ENCODE assay signal across 1 cellular context in the genomic region with DNA sequence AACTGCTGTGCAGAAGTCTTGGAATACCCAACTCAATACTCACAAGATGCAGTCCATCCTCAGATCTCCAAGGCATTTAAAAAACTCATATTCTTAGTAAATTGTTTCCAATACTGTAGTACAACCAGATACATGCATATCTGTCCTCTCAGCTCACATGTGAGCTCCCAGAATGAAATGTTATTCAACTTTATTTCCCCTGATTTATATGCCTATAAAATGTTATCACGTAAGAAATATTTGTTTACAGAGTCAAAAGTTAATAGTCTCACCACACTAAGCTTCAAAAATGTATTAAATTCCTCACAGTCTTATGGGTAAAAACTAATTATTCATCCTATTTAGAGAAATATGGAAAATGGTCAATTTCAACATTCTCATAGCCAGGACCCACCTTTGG.
TF ChIP-seq lines count a peak whose summit lies in the region.

No MANE protein-coding gene starts in this region.

TF ChIP-seq in HepG2, 621 proteins besides CTCF, POLR2A, EP300 and RAD21:
- TF ChIP-seq ZNF431 (CRISPR knock-in tag; IDR thresholded peaks at IDR 0.05; ENCODE audit: borderline replicate concordance, low read depth) = no peak
- TF ChIP-seq PAWR (CRISPR knock-in tag; IDR thresholded peaks at IDR 0.05; ENCODE audit: borderline replicate concordance) = no peak
